In the genomic region with DNA sequence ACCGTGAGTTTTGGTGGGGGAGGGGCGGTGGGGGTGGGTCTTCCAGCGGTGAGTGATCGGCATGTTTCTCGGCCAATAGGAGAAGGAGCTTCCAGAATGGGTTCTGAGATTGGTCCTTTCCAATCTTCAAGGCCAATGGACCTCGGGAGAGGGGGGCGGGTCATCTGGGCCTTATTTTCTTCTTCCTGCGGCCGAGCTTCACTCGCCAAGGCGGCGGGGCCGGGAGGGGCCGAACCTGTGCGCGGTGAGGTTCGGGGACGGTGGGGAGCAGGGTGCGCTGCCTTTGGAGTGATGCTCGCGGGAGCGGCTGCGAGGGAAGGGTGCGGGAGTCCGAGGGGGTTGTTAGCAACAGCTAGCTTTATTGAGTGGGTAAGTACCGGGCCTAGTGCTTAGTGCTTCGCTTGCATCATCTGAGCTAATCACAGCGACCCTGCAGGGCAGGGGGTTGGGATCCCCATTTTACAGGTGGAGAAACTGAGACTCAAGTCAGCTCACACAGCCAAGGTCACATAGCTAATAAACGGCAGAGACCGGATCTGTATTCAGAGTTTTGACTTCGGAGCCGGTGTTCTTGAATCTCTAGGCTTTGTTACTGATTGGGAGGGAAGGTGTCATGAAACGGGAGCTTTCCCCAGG, we compare ENCODE assay signal across 8 cellular contexts. TPM values are rescaled to one million over a fixed set of nuclear protein-coding genes. Genes with fewer than 3 reads are reported as not detected.
DNase-seq lines count a peak whose midpoint lies in the region; ATAC-seq and TF ChIP-seq lines count a peak whose summit lies in the region.

No MANE protein-coding gene starts in this region.

- DNase-seq in NCI-H526 (lab: John Stamatoyannopoulos, UW), result peak; percentile 99 to 100
- DNase-seq in activated CD4-positive, alpha-beta T cell treated with anti-CD3 and anti-CD28 coated beads, Interleukin-2, amount 10 ng/mL, durations not matched to agents 7 days and 5 days, result peak; percentile 95
- peak; percentile 98 to 99 for DNase-seq in dermis microvascular lymphatic vessel endothelial cell (ENCODE audit: low read depth in 2 of 2)
- DNase-seq in stimulated activated CD4-positive, alpha-beta T cell treated with anti-CD3 and anti-CD28 coated beads, Interleukin-4, amount 100 ng/mL, for 24 hours, result peak; percentile 95

- H3K4me2 ChIP-seq in BLaER1 treated with 17β-estradiol and CSF1 and Interleukin-3, amounts not matched to agents 10 nM and 100 nM, result peak overlapping the region; percentile 84 to 99 (median 92)

- H3K4me1 ChIP-seq in BLaER1 treated with 17β-estradiol and CSF1 and Interleukin-3, amounts not matched to agents 10 nM and 100 nM, result peaks cover 37 to 53% (median 46%) of the 10 kb centered on the region in 10 experiments
- H3K4me1 ChIP-seq in liver (ENCODE audit: control insufficient read depth in 4 of 4, insufficient read depth in 4 of 4, low read length in 3 of 4), result peaks cover 5 to 35% (median 25%) of the 10 kb centered on the region in 4 donors

- H3K9me3 ChIP-seq in BLaER1 treated with 17β-estradiol and CSF1 and Interleukin-3, amounts not matched to agents 10 nM and 100 nM (replicated peaks in 1 of 11), result no peaks in the 10 kb centered on the region
- no peaks in the 10 kb centered on the region for H3K9me3 ChIP-seq in liver (ENCODE audit: control insufficient read depth in 4 of 4, low read length in 3 of 4)

- peak overlapping the region; percentile 82 to 98 (median 87) for H3K4me3 ChIP-seq in BLaER1 treated with 17β-estradiol and CSF1 and Interleukin-3, amounts not matched to agents 10 nM and 100 nM
- peak overlapping the region; percentile 84 to 95 (median 89) for H3K4me3 ChIP-seq in liver (ENCODE audit: low read depth in 1 of 3, low read length in 3 of 3)

- H3K27ac ChIP-seq in BLaER1 treated with 17β-estradiol and CSF1 and Interleukin-3, amounts not matched to agents 10 nM and 100 nM, result peak overlapping the region; percentile 80 to 95 (median 89)
- peak overlapping the region; percentile 82 to 96 for H3K27ac ChIP-seq in liver (ENCODE audit: low read depth in 1 of 2, low read length in 2 of 2)

- peaks cover 19% of the 10 kb centered on the region for H3K36me3 Mint-ChIP-seq in activated CD4-positive, alpha-beta T cell treated with anti-CD3 and anti-CD28 coated beads, Interleukin-2, amount 10 ng/mL, durations not matched to agents 7 days and 5 days (ENCODE audit: low read depth)

- TF ChIP-seq RAD21 in liver (IDR thresholded peaks at IDR 0.05), result no peak

- H3K4me3 Mint-ChIP-seq in activated CD4-positive, alpha-beta T cell treated with anti-CD3 and anti-CD28 coated beads, Interleukin-2, amount 10 ng/mL, durations not matched to agents 7 days and 5 days, result peak overlapping the region; percentile 93

- H3K9me3 Mint-ChIP-seq in activated CD4-positive, alpha-beta T cell treated with anti-CD3 and anti-CD28 coated beads, Interleukin-2, amount 10 ng/mL, durations not matched to agents 7 days and 5 days, result no peaks in the 10 kb centered on the region

- peaks cover 1% of the 10 kb centered on the region for H3K27me3 Mint-ChIP-seq in activated CD4-positive, alpha-beta T cell treated with anti-CD3 and anti-CD28 coated beads, Interleukin-2, amount 10 ng/mL, durations not matched to agents 7 days and 5 days

- peak overlapping the region; percentile 83 to 92 (median 89) for H3K9ac ChIP-seq in BLaER1 treated with 17β-estradiol and CSF1 and Interleukin-3, amounts not matched to agents 10 nM and 100 nM
- H3K9ac ChIP-seq in liver (ENCODE audit: low read depth in 1 of 2, low read length in 2 of 2), result peak overlapping the region; percentile 80 to 94

- H3K27ac Mint-ChIP-seq in activated CD4-positive, alpha-beta T cell treated with anti-CD3 and anti-CD28 coated beads, Interleukin-2, amount 10 ng/mL, durations not matched to agents 7 days and 5 days, result peak overlapping the region; percentile 96

- no peaks in the 10 kb centered on the region for H3K27me3 ChIP-seq in BLaER1 treated with 17β-estradiol and CSF1 and Interleukin-3, amounts not matched to agents 10 nM and 100 nM
- no peaks in the 10 kb centered on the region for H3K27me3 ChIP-seq in liver (ENCODE audit: control insufficient read depth in 4 of 4, insufficient read depth in 4 of 4, low read length in 3 of 4)

- WGBS in liver, result under 1% methylated on average over 33 of the region's 33 CpGs

- H4K20me1 ChIP-seq in BLaER1 treated with 17β-estradiol and CSF1 and Interleukin-3, amounts not matched to agents 10 nM and 100 nM, result peaks cover 36 to 51% (median 48%) of the 10 kb centered on the region in 11 experiments; a peak in 21 of 22 replicates

- no peak for TF ChIP-seq CTCF in liver (IDR thresholded peaks at IDR 0.05; ENCODE audit: low read depth, low read length, missing input control)

- peak; percentile 50 for ATAC-seq in GM19328 (IDR thresholded peaks at IDR 0.05; ENCODE audit: unreplicated experiment)
- ATAC-seq in HG03469 (IDR thresholded peaks at IDR 0.05; ENCODE audit: unreplicated experiment), result peak; percentile 30

- peaks cover 22 to 39% (median 27%) of the 10 kb centered on the region in 11 experiments for H3K36me3 ChIP-seq in BLaER1 treated with 17β-estradiol and CSF1 and Interleukin-3, amounts not matched to agents 10 nM and 100 nM
- peaks cover 1 to 16% (median 13%) of the 10 kb centered on the region in 4 donors for H3K36me3 ChIP-seq in liver (ENCODE audit: control insufficient read depth in 4 of 4, insufficient read depth in 3 of 4, low read depth in 1 of 4, low read length in 3 of 4)

- POLR2A ChIA-PET in activated CD4-positive, alpha-beta T cell treated with anti-CD3 and anti-CD28 coated beads, Interleukin-2, amount 10 ng/mL, durations not matched to agents 7 days and 5 days (lab: Charles Lee), result interaction anchor here (0.6 to 1.2 kb wide), 4 partner anchors 57 to 1024 kb away, joined by 3 read pairs; a partner anchor contains a TSS

- CTCF ChIA-PET in activated CD4-positive, alpha-beta T cell treated with anti-CD3 and anti-CD28 coated beads, Interleukin-2, amount 10 ng/mL, durations not matched to agents 7 days and 5 days (lab: Charles Lee), result interaction anchor here (0.7 to 2.6 kb wide), 9 partner anchors 9 to 293 kb away, joined by 3 to 13 read pairs (median 4); no protein-coding TSS in a partner anchor

- H3K4me1 Mint-ChIP-seq in activated CD4-positive, alpha-beta T cell treated with anti-CD3 and anti-CD28 coated beads, Interleukin-2, amount 10 ng/mL, durations not matched to agents 7 days and 5 days, result peaks cover 37% of the 10 kb centered on the region

TF ChIP-seq in liver, 16 proteins besides CTCF, POLR2A, EP300 and RAD21 (continues in another document):
- TF ChIP-seq NR2F2 (IDR thresholded peaks at IDR 0.05), result no peak
- TF ChIP-seq TAF1 (conservative IDR thresholded peaks at IDR 0.05), result peak; percentile 71
- TF ChIP-seq, protein P1, sequence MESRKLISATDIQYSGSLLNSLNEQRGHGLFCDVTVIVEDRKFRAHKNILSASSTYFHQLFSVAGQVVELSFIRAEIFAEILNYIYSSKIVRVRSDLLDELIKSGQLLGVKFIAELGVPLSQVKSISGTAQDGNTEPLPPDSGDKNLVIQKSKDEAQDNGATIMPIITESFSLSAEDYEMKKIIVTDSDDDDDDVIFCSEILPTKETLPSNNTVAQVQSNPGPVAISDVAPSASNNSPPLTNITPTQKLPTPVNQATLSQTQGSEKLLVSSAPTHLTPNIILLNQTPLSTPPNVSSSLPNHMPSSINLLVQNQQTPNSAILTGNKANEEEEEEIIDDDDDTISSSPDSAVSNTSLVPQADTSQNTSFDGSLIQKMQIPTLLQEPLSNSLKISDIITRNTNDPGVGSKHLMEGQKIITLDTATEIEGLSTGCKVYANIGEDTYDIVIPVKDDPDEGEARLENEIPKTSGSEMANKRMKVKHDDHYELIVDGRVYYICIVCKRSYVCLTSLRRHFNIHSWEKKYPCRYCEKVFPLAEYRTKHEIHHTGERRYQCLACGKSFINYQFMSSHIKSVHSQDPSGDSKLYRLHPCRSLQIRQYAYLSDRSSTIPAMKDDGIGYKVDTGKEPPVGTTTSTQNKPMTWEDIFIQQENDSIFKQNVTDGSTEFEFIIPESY (IDR thresholded peaks at IDR 0.05), result no peak
- no peak for TF ChIP-seq FOXA2 (IDR thresholded peaks at IDR 0.05)
- TF ChIP-seq, protein P2, sequence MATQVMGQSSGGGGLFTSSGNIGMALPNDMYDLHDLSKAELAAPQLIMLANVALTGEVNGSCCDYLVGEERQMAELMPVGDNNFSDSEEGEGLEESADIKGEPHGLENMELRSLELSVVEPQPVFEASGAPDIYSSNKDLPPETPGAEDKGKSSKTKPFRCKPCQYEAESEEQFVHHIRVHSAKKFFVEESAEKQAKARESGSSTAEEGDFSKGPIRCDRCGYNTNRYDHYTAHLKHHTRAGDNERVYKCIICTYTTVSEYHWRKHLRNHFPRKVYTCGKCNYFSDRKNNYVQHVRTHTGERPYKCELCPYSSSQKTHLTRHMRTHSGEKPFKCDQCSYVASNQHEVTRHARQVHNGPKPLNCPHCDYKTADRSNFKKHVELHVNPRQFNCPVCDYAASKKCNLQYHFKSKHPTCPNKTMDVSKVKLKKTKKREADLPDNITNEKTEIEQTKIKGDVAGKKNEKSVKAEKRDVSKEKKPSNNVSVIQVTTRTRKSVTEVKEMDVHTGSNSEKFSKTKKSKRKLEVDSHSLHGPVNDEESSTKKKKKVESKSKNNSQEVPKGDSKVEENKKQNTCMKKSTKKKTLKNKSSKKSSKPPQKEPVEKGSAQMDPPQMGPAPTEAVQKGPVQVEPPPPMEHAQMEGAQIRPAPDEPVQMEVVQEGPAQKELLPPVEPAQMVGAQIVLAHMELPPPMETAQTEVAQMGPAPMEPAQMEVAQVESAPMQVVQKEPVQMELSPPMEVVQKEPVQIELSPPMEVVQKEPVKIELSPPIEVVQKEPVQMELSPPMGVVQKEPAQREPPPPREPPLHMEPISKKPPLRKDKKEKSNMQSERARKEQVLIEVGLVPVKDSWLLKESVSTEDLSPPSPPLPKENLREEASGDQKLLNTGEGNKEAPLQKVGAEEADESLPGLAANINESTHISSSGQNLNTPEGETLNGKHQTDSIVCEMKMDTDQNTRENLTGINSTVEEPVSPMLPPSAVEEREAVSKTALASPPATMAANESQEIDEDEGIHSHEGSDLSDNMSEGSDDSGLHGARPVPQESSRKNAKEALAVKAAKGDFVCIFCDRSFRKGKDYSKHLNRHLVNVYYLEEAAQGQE (IDR thresholded peaks at IDR 0.05), result peak; percentile 83
- TF ChIP-seq HNF4A (conservative IDR thresholded peaks at IDR 0.05), result peak in 1 of 2 donors; percentile 31

RNA-seq across cellular contexts. Expression of a gene that starts 0.5 kb away (rescaled TPM):
- total RNA-seq in activated CD4-positive, alpha-beta T cell treated with anti-CD3 and anti-CD28 coated beads, Interleukin-2, amount 10 ng/mL, durations not matched to agents 7 days and 5 days, result 10 to 100 TPM; 38.6 to 41.9 TPM
- 32.9 and 36.2 TPM in 2 replicates for total RNA-seq in dermis microvascular lymphatic vessel endothelial cell
- total RNA-seq in liver, result 10 to 100 TPM; 15.2 to 25.0 TPM
- 1 to 10 TPM; 5.5 to 9.7 TPM for polyA plus RNA-seq in liver

RNA-seq across cellular contexts. Expression of a gene that starts 56.9 kb away (rescaled TPM):
- 10 to 100 TPM; 23.7 to 24.3 TPM for total RNA-seq in activated CD4-positive, alpha-beta T cell treated with anti-CD3 and anti-CD28 coated beads, Interleukin-2, amount 10 ng/mL, durations not matched to agents 7 days and 5 days
- total RNA-seq in dermis microvascular lymphatic vessel endothelial cell, result 6.2 and 11.0 TPM in 2 replicates
- total RNA-seq in liver, result 10 to 100 TPM; 11.3 to 11.4 TPM
- 1 to 10 TPM; 4.9 to 5.0 TPM for polyA plus RNA-seq in liver

Comparison
In these comparisons a context has a peak if more than half of its experiments do, and no peak if none do; other contexts are left out.
1. Peak in every context shown above with its lines: DNase-seq, ATAC-seq, H3K4me3 ChIP-seq and H3K27ac ChIP-seq.